1 cellular context compared by ENCODE assay signal in genomic region chr2:86275384-86275799, GRCh38.
TF ChIP-seq lines count a peak whose summit lies in the region.

No MANE protein-coding gene starts in this region.

TF ChIP-seq in GM12878, 131 proteins besides CTCF, POLR2A, EP300 and RAD21 (continued from another document):
- peak; percentile 22; the same call in 1 of the 2 replicates for TF ChIP-seq BCL11A (IDR thresholded peaks at IDR 0.05; ENCODE audit: low read depth, low read length)
- TF ChIP-seq RFX5 (IDR thresholded peaks at IDR 0.05; ENCODE audit: low read depth, low read length): no peak
- no peak for TF ChIP-seq LARP7 (IDR thresholded peaks at IDR 0.05)
- TF ChIP-seq, protein P1, sequence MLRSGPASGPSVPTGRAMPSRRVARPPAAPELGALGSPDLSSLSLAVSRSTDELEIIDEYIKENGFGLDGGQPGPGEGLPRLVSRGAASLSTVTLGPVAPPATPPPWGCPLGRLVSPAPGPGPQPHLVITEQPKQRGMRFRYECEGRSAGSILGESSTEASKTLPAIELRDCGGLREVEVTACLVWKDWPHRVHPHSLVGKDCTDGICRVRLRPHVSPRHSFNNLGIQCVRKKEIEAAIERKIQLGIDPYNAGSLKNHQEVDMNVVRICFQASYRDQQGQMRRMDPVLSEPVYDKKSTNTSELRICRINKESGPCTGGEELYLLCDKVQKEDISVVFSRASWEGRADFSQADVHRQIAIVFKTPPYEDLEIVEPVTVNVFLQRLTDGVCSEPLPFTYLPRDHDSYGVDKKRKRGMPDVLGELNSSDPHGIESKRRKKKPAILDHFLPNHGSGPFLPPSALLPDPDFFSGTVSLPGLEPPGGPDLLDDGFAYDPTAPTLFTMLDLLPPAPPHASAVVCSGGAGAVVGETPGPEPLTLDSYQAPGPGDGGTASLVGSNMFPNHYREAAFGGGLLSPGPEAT (IDR thresholded peaks at IDR 0.05; ENCODE audit: low read depth): no peak; the same call in 1 of the 2 replicates
- TF ChIP-seq NFYA (IDR thresholded peaks at IDR 0.05; ENCODE audit: borderline replicate concordance, low read depth, low read length): no peak
- 0 out of 2 replicates have a peak, but pooled peaks have one; percentile 28 for TF ChIP-seq PAX5 (IDR thresholded peaks at IDR 0.05; ENCODE audit: borderline replicate concordance, low read depth, low read length)
- no peak for TF ChIP-seq PKNOX1 (IDR thresholded peaks at IDR 0.05)
- no peak for TF ChIP-seq JUND (IDR thresholded peaks at IDR 0.05; ENCODE audit: low read depth, low read length)
- TF ChIP-seq, protein P2, sequence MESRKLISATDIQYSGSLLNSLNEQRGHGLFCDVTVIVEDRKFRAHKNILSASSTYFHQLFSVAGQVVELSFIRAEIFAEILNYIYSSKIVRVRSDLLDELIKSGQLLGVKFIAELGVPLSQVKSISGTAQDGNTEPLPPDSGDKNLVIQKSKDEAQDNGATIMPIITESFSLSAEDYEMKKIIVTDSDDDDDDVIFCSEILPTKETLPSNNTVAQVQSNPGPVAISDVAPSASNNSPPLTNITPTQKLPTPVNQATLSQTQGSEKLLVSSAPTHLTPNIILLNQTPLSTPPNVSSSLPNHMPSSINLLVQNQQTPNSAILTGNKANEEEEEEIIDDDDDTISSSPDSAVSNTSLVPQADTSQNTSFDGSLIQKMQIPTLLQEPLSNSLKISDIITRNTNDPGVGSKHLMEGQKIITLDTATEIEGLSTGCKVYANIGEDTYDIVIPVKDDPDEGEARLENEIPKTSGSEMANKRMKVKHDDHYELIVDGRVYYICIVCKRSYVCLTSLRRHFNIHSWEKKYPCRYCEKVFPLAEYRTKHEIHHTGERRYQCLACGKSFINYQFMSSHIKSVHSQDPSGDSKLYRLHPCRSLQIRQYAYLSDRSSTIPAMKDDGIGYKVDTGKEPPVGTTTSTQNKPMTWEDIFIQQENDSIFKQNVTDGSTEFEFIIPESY (IDR thresholded peaks at IDR 0.05): no peak
- TF ChIP-seq NR2F1 (conservative IDR thresholded peaks at IDR 0.05): no peak
- 0 out of 2 replicates have a peak, but pooled peaks have one; percentile 15 for TF ChIP-seq DPF2 (IDR thresholded peaks at IDR 0.05)
- TF ChIP-seq, protein P3, sequence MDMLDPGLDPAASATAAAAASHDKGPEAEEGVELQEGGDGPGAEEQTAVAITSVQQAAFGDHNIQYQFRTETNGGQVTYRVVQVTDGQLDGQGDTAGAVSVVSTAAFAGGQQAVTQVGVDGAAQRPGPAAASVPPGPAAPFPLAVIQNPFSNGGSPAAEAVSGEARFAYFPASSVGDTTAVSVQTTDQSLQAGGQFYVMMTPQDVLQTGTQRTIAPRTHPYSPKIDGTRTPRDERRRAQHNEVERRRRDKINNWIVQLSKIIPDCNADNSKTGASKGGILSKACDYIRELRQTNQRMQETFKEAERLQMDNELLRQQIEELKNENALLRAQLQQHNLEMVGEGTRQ (IDR thresholded peaks at IDR 0.05; ENCODE audit: borderline replicate concordance, low read depth, low read length): no peak; the same call in 1 of the 2 replicates
- peak; percentile 83 for TF ChIP-seq RUNX3 (IDR thresholded peaks at IDR 0.05; ENCODE audit: low read length)
- no peak for TF ChIP-seq HDAC2 (IDR thresholded peaks at IDR 0.05)
- no peak for TF ChIP-seq TCF12 (IDR thresholded peaks at IDR 0.05; ENCODE audit: low read depth, low read length)
- TF ChIP-seq, protein P4, sequence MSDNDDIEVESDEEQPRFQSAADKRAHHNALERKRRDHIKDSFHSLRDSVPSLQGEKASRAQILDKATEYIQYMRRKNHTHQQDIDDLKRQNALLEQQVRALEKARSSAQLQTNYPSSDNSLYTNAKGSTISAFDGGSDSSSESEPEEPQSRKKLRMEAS (IDR thresholded peaks at IDR 0.05; ENCODE audit: low read depth, low read length): no peak
- TF ChIP-seq BACH1 (IDR thresholded peaks at IDR 0.05; ENCODE audit: borderline replicate concordance): no peak
- TF ChIP-seq SMARCA5 (IDR thresholded peaks at IDR 0.05): peak; percentile 65
- TF ChIP-seq CEBPB (IDR thresholded peaks at IDR 0.05; ENCODE audit: borderline replicate concordance in 1 of 2, low read depth in 2 of 2, low read length in 2 of 2): no peak
- TF ChIP-seq, protein P5, sequence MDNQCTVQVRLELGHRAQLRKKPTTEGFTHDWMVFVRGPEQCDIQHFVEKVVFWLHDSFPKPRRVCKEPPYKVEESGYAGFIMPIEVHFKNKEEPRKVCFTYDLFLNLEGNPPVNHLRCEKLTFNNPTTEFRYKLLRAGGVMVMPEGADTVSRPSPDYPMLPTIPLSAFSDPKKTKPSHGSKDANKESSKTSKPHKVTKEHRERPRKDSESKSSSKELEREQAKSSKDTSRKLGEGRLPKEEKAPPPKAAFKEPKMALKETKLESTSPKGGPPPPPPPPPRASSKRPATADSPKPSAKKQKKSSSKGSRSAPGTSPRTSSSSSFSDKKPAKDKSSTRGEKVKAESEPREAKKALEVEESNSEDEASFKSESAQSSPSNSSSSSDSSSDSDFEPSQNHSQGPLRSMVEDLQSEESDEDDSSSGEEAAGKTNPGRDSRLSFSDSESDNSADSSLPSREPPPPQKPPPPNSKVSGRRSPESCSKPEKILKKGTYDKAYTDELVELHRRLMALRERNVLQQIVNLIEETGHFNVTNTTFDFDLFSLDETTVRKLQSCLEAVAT (IDR thresholded peaks at IDR 0.05): peak; percentile 60; the same call in 1 of the 2 replicates
- TF ChIP-seq FOXM1 (IDR thresholded peaks at IDR 0.05; ENCODE audit: low read depth, low read length): 0 out of 2 replicates have a peak, but pooled peaks have one; percentile 23
- no peak for TF ChIP-seq IRF4 (IDR thresholded peaks at IDR 0.05; ENCODE audit: low read depth, low read length)
- peak; percentile 77 for TF ChIP-seq RAD51 (IDR thresholded peaks at IDR 0.05)
- TF ChIP-seq IKZF2 (IDR thresholded peaks at IDR 0.05): no peak
- no peak for TF ChIP-seq CREB1 (IDR thresholded peaks at IDR 0.05; ENCODE audit: low read depth)
- no peak for TF ChIP-seq SP1 (IDR thresholded peaks at IDR 0.05; ENCODE audit: low read depth, low read length)
- no peak for TF ChIP-seq RB1 (IDR thresholded peaks at IDR 0.05; ENCODE audit: borderline replicate concordance)
- TF ChIP-seq SRF (IDR thresholded peaks at IDR 0.05; ENCODE audit: low read depth in 2 of 2, low read length in 2 of 2): no peak
TF ChIP-seq in GM12878: peak in this region for 9.
